In genomic region chr2:8606226-8606625, GRCh38 we compare ENCODE assay signal across 12 cellular contexts.
DNase-seq lines count a peak whose midpoint lies in the region; ATAC-seq and TF ChIP-seq lines count a peak whose summit lies in the region.
"Had no signal": no experiment of that assay in that cellular context is flagged by ENCODE, and none has a peak within 500 bp of the region (broad histone marks: within the 10 kb centered on the region; RNA-seq: fewer than 3 reads in every experiment).

No MANE protein-coding gene starts in this region.

- H3K4me1 ChIP-seq in uterus = no peaks in the 10 kb centered on the region

- H3K27ac ChIP-seq in brain microvascular endothelial cell = peak overlapping the region; percentile 42
- H3K27ac ChIP-seq in uterus = no peak overlapping the region

- ATAC-seq in GM18858 (IDR thresholded peaks at IDR 0.05; ENCODE audit: unreplicated experiment) (peak; percentile 95), GM21515 (IDR thresholded peaks at IDR 0.05; ENCODE audit: unreplicated experiment) (peak; percentile 94), HG03097 (IDR thresholded peaks at IDR 0.05; ENCODE audit: low FRiP score, unreplicated experiment) (peak; percentile 89)
- ATAC-seq: Right ventricle myocardium inferior had no signal

- TF ChIP-seq POLR2A in uterus (IDR thresholded peaks at IDR 0.05) = no peak

- H3K4me3 ChIP-seq in brain microvascular endothelial cell (ENCODE audit: low read depth, low read length) (no peak overlapping the region), uterus (no peak overlapping the region)

- intact Hi-C loops in uterus (cut with DNase I; ENCODE audit: low total_unique reads) = no loop called here

- H3K36me3 ChIP-seq in brain microvascular endothelial cell (replicated peaks) (no peaks in the 10 kb centered on the region), uterus (no peaks in the 10 kb centered on the region)

- in situ Hi-C loops in brain microvascular endothelial cell (cut with HindIII; ENCODE audit: low pct_ligation_motif_present, low sequenced_read_pairs) = no loop called here

- no peaks in the 10 kb centered on the region for H3K9me3 ChIP-seq in uterus

- TF ChIP-seq CTCF in brain microvascular endothelial cell (IDR thresholded peaks at IDR 0.05; ENCODE audit: low read depth, low read length, missing control alignments) (no peak), uterus (IDR thresholded peaks at IDR 0.05) (no peak)

- H3K27me3 ChIP-seq in brain microvascular endothelial cell (replicated peaks) (no peaks in the 10 kb centered on the region), uterus (no peaks in the 10 kb centered on the region)

- DNase-seq in brain microvascular endothelial cell (no peak), MV-4-11 (lab: John Stamatoyannopoulos, UW) (no peak), hypothalamus (lab: John Stamatoyannopoulos, UW) (no peak), uterus (no peak)
- no peak for DNase-seq in activated CD8-positive, alpha-beta memory T cell treated with anti-CD3 and anti-CD28 coated beads, Interleukin-2, amount 50 U/mL, for 4 hours
- DNase-seq: activated CD4-positive, alpha-beta T cell treated with anti-CD3 and anti-CD28 coated beads, Interleukin-2, amount 50 U/mL, for 1 hour; COR-L47; stimulated activated CD4-positive, alpha-beta T cell treated with anti-CD3 and anti-CD28 coated beads, Interleukin-4, amount 100 ng/mL, for 4 hours had no signal
